25 cellular contexts compared by ENCODE assay signal in genomic region chr2:178380763-178381162, GRCh38.
"Had no signal": no experiment of that assay in that cellular context is flagged by ENCODE, and none has a peak within 500 bp of the region (broad histone marks: within the 10 kb centered on the region; RNA-seq: fewer than 3 reads in every experiment).

No MANE protein-coding gene starts in this region.

- FAIRE-seq: HTR-8/SVneo, K562 had no signal

- H3K9me3 ChIP-seq: SK-N-SH had no signal

- H3K27ac Mint-ChIP-seq: IgD-negative memory B cell had no signal

- H3K9me3 Mint-ChIP-seq: IgD-negative memory B cell had no signal

- DNase-seq: Kasumi-1, MV-4-11, NCI-H1048, NCI-H1105, NCI-H1417, NCI-H1436 treated with DMSO at 0.1 percent for 48 hours, NCI-H1694, NCI-H187 treated with DMSO at 0.1 percent for 48 hours, NCI-H2029 treated with DMSO at 0.1 percent for 48 hours, NCI-H2227 treated with DMSO at 0.1 percent for 48 hours, NCI-H446, NCI-H510A, NCI-H524 treated with DMSO at 0.1 percent for 48 hours, NCI-H69, NCI-H774, SHP77, SK-N-SH, SW 1271 had no signal

- H3K4me2 ChIP-seq: KMS-11, SK-N-SH had no signal

- H3K27ac ChIP-seq: HL-60, KMS-11, RWPE1 had no signal

- H3K9me2 ChIP-seq: SK-N-SH had no signal

- H3K4me1 Mint-ChIP-seq: IgD-negative memory B cell had no signal

- H3K4me3 ChIP-seq: K562 had no signal

- H3K9ac ChIP-seq: KMS-11, SK-N-SH had no signal

- H3K4me3 Mint-ChIP-seq: IgD-negative memory B cell had no signal

- ATAC-seq: K562, Panc1 had no signal
